Comparison of ENCODE assay signal across 12 cellular contexts in the genomic region with DNA sequence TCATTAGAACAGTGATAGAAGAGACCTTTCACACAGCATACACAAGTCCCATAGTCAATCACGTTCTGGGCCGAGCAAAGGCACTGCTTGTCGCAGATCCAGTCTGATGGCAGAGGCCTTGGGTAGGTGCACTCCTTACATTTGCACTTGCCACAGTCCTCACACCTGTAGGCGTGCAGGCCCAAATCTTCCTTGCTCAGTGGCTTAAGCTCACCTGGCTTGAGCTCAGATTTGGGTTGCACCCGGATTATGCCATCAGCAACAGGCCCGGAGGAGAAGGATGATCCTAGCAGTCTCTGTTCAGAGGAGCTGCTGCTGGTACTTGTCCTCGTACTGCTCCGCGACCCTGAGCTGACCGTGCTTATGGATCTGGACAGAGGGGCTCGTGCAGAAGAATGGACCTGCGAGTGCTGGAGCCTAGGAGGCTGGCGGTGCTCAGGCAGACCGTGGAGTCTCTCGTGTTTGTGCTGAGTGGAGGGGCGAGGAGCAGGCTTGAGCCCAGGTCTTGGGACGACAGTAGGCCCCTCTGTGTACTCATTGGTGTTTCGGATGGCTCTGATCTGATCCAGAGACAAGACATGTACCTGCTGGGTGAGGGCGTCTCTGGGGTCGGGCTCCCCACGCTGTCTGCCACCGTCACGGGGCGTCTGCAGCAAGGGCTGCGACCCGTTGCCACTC. TPM values are rescaled to one million over a fixed set of nuclear protein-coding genes. Genes with fewer than 3 reads are reported as not detected.
DNase-seq lines count a peak whose midpoint lies in the region; ATAC-seq, FAIRE-seq and TF ChIP-seq lines count a peak whose summit lies in the region.
"Had no signal": no experiment of that assay in that cellular context is flagged by ENCODE, and none has a peak within 500 bp of the region (broad histone marks: within the 10 kb centered on the region; RNA-seq: fewer than 3 reads in every experiment).

No MANE protein-coding gene starts in this region.

- CTCF ChIA-PET in K562 (lab: Yijun Ruan, JAX; ENCODE audit: low intra/inter-chr PET ratio), result no interaction called here

- no peak for FAIRE-seq in K562 (lab: Jason Lieb, UNC)
- FAIRE-seq: G401.6 had no signal

- H3K4me1 ChIP-seq in DND-41 (ENCODE audit: insufficient read depth, low read length) (peaks cover 36% of the 10 kb centered on the region), K562 (replicated peaks in 1 of 2; ENCODE audit: control insufficient read depth in 2 of 2, insufficient read depth in 2 of 2, low read length in 2 of 2) (peaks cover under 1 to 23% of the 10 kb centered on the region in 2 experiments; a peak in 2 of 5 replicates), rectal smooth muscle tissue (ENCODE audit: control insufficient read depth, insufficient read depth, low read length) (no peaks in the 10 kb centered on the region)

- no peak for TF ChIP-seq CTCF in DND-41 (IDR thresholded peaks at IDR 0.05; ENCODE audit: borderline replicate concordance, extremely low read depth, low read length, poor library complexity, severe bottlenecking)
- TF ChIP-seq CTCF in K562 (IDR thresholded peaks at IDR 0.05 in 2 of 3, conservative IDR thresholded peaks at IDR 0.05 in 1 of 3; ENCODE audit: insufficient read depth in 2 of 3, low read depth in 1 of 3, low read length in 3 of 3), result no peak

- H3K9me3 ChIP-seq in DND-41 (ENCODE audit: insufficient read depth, low read length, severe bottlenecking) (no peaks in the 10 kb centered on the region), K562 (replicated peaks; ENCODE audit: control insufficient read depth, insufficient read depth, low read depth, low read length) (no peaks in the 10 kb centered on the region)

- H3K79me2 ChIP-seq in DND-41 (ENCODE audit: insufficient read depth, low read length) (peaks cover 29% of the 10 kb centered on the region), K562 (ENCODE audit: control insufficient read depth, insufficient read depth, low read length) (peaks cover 44% of the 10 kb centered on the region)

- TF ChIP-seq EP300 in K562 (IDR thresholded peaks at IDR 0.05; ENCODE audit: low read length), result no peak

- no peaks in the 10 kb centered on the region for H3K9me1 ChIP-seq in K562 (ENCODE audit: control insufficient read depth, insufficient read depth, low read length)

- intact Hi-C loops in K562 (cut with micrococcal nuclease), result no loop called here

- peaks cover 39% of the 10 kb centered on the region for H4K20me1 ChIP-seq in DND-41 (ENCODE audit: insufficient read depth, low read length)
- no peaks in the 10 kb centered on the region for H4K20me1 ChIP-seq in K562 (replicated peaks; ENCODE audit: control insufficient read depth, insufficient read depth, low read length)

- H2AFZ ChIP-seq in DND-41 (ENCODE audit: low read depth, low read length) (no peak overlapping the region), K562 (ENCODE audit: low read depth, low read length) (no peak overlapping the region)

- H3K4me2 ChIP-seq in DND-41 (ENCODE audit: insufficient read depth, low read length) (peak overlapping the region; percentile 100; the same call in 1 of the 2 replicates), K562 (ENCODE audit: insufficient read depth, low read length) (no peak overlapping the region)

- no TSS peak for BruUV-seq in K562 (replicated peaks; lab: Mats Ljungman, UMichigan)

- in situ Hi-C loops in K562 (cut with MboI), result loop anchor here (25.0 kb wide), 1 partner anchor 900 kb away; no protein-coding TSS in a partner anchor

- POLR2A ChIA-PET in K562 (lab: Yijun Ruan, JAX), result interaction anchor here (0.6 kb wide), 1 partner anchor 41 kb away, joined by 4 read pairs; no protein-coding TSS in a partner anchor

- no peak for TF ChIP-seq POLR2A in K562 (conservative IDR thresholded peaks at IDR 0.05)

- TF ChIP-seq RAD21 in K562 (CRISPR knock-in tag; conservative IDR thresholded peaks at IDR 0.05 in 1 of 2, IDR thresholded peaks at IDR 0.05 in 1 of 2), result no peak

- H3K27ac ChIP-seq in DND-41 (ENCODE audit: low read length) (no peak overlapping the region), K562 (ENCODE audit: extremely low read depth, low read depth, low read length) (no peak overlapping the region), rectal smooth muscle tissue (ENCODE audit: low read depth, low read length) (peak overlapping the region; percentile 19)

- DNase-seq in DND-41 (no peak), K562 (ENCODE audit: extremely low read depth in 1 of 4, low spot score in 3 of 4) (no peak), hypothalamus (lab: John Stamatoyannopoulos, UW) (peak in 27 of 51 donors; percentile 5 to 54 (median 27)), superior temporal gyrus (ENCODE audit: extremely low spot score) (no peak), NCI-H1048 (lab: John Stamatoyannopoulos, UW) (no peak), SHP77 (lab: John Stamatoyannopoulos, UW) (no peak)
- no peak for DNase-seq in activated CD4-positive, alpha-beta T cell treated with anti-CD3 and anti-CD28 coated beads for 4 hours
- DNase-seq: RPMI8226 had no signal

- ATAC-seq in DND-41 (ENCODE audit: insufficient read depth, low read depth), result no peak
- ATAC-seq in K562, result no peak
- ATAC-seq: activated T-helper 17 cell treated with anti-CD3 and anti-CD28 coated beads, Interleukin-2, amount 50 U/mL, for 72 hours had no signal

- H3K36me3 ChIP-seq in DND-41 (ENCODE audit: insufficient read depth, low read length) (peaks cover 11% of the 10 kb centered on the region), K562 (ENCODE audit: control insufficient read depth, insufficient read depth, low read length) (peaks cover 15% of the 10 kb centered on the region; the same call in 2 of the 3 replicates), rectal smooth muscle tissue (ENCODE audit: control insufficient read depth, insufficient read depth, low read length) (peaks cover 4% of the 10 kb centered on the region)

- H3K9ac ChIP-seq in DND-41 (ENCODE audit: low read depth, low read length) (no peak overlapping the region), K562 (ENCODE audit: insufficient read depth in 1 of 2, low read depth in 2 of 2, low read length in 2 of 2) (peak overlapping the region in 1 of 2 experiments; percentile 68; a peak in 1 of 4 replicates), rectal smooth muscle tissue (ENCODE audit: low read length) (no peak overlapping the region)

- H3K27me3 ChIP-seq in DND-41 (ENCODE audit: insufficient read depth, low read length, poor library complexity) (peaks cover 33% of the 10 kb centered on the region), K562 (ENCODE audit: control insufficient read depth in 2 of 2, insufficient read depth in 2 of 2, low read length in 2 of 2) (no peaks in the 10 kb centered on the region), rectal smooth muscle tissue (ENCODE audit: control insufficient read depth, insufficient read depth, low read length) (no peaks in the 10 kb centered on the region)

- H3K4me3 ChIP-seq in DND-41 (ENCODE audit: low read depth in 1 of 2, low read length in 2 of 2) (no peak overlapping the region), K562 (no peak overlapping the region), rectal smooth muscle tissue (ENCODE audit: low read length) (peak overlapping the region; percentile 97)

- WGBS in K562 (ENCODE audit: insufficient coverage, low coverage, missing lambda C conversion rate), result 82% methylated on average over 21 of the region's 26 CpGs

TF ChIP-seq in K562, 482 proteins besides CTCF, POLR2A, EP300 and RAD21:
- TF ChIP-seq RBFOX2 (IDR thresholded peaks at IDR 0.05; ENCODE audit: low read depth, low read length) (0 out of 2 replicates have a peak, but pooled peaks have one; percentile 30), HNRNPH1 (optimal IDR thresholded peaks at IDR 0.05; ENCODE audit: low read depth, low read length) (no peak)

RNA-seq across cellular contexts. Expression of gene SPRY2, which starts 3.8 kb away (rescaled TPM):
- 10.5 and 11.1 TPM in 2 replicates for total RNA-seq in K562 (2011; cell fraction: chromatin; rRNA removed; ENCODE audit: low replicate concordance)
- total RNA-seq in K562 (2011; cell fraction: nucleolus; rRNA removed), result 7.8 and 10.3 TPM in 2 replicates
- total RNA-seq in K562 (2011; cell fraction: nucleoplasm; rRNA removed), result 11.7 and 12.6 TPM in 2 replicates
- 2.5 and 3.3 TPM in 2 replicates for total RNA-seq in K562 (2014; rRNA removed)
- 3.3 and 3.4 TPM in 2 replicates for total RNA-seq in K562 (2014; rRNA removed; fragmentation: Illumina TruSeq; extraction: Trizol)
- 4.0 and 4.2 TPM in 2 replicates for total RNA-seq in K562 (2015; rRNA removed; fragmentation: Illumina TruSeq; extraction: Trizol)
- total RNA-seq in K562 (2021), result 6.8 and 7.8 TPM in 2 replicates
- polyA plus RNA-seq in K562 (2011; rRNA removed), result 6.4 and 7.1 TPM in 2 replicates
- 7.5 and 11.2 TPM in 2 replicates for polyA plus RNA-seq in K562 (2011; cell fraction: cytosol; rRNA removed)
- polyA plus RNA-seq in K562 (2011; cell fraction: nucleus; rRNA removed), result 13.2 and 13.8 TPM in 2 replicates
- 6.3 and 8.8 TPM in 2 replicates for polyA plus RNA-seq in K562 (2012)
- 6.1 and 7.7 TPM in 2 replicates for polyA plus RNA-seq in K562 (2014; fragmentation: Illumina TruSeq; extraction: Trizol)
- 1 to 10 TPM; 1.8 TPM for polyA plus RNA-seq in K562 (2014; fragmentation: Nextera tagmentation; extraction: Ambion mirVana)
- polyA plus RNA-seq in K562 (2014; rRNA removed), result 3.1 and 7.0 TPM in 2 replicates
- 10.4 and 12.3 TPM in 2 replicates for polyA minus RNA-seq in K562 (2011; rRNA and poly(A)+ RNA removed)
- 4.9 and 6.7 TPM in 2 replicates for polyA minus RNA-seq in K562 (2011; cell fraction: cytosol; rRNA and poly(A)+ RNA removed)
- 8.1 and 12.3 TPM in 2 replicates for polyA minus RNA-seq in K562 (2011; cell fraction: nucleus; rRNA and poly(A)+ RNA removed)
- total RNA-seq: activated T-helper 17 cell treated with anti-CD3 and anti-CD28 coated beads, Interleukin-2, amount 50 U/mL, for 72 hours had no signal
- polyA plus RNA-seq: IgD-negative memory B cell had no signal

Comparison
In these comparisons a context has a peak if more than half of its experiments do, and no peak if none do; other contexts are left out.
1. DNase-seq: peak in hypothalamus (27 of 51); none in DND-41 (single experiment), K562 (0 of 4), superior temporal gyrus (single experiment), NCI-H1048 (single experiment), SHP77 (0 of 2) and activated CD4-positive, alpha-beta T cell treated with anti-CD3 and anti-CD28 coated beads for 4 hours (0 of 2).